Comparison of ENCODE assay signal across 1 cellular context in the genomic region with DNA sequence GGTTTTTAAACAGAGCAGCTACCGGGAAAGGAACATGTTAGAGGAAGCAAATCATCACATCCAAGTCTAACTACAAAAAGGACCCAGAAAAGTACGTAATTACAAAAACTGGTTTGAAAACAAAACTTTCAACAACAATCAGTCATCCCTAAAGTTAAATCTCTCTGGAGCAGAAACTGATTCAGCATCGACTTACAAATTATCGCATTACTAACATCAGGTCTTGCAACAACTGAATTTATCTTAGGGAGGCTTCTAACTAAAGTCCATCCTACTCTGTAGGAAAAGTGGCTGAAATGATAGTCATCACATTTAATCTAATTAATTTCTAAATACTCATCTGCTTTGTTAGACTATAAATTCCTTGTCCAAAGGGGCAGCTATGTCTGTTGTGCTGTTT.
TF ChIP-seq lines count a peak whose summit lies in the region.

No MANE protein-coding gene starts in this region.

TF ChIP-seq in HEK293, 187 proteins besides CTCF, POLR2A, EP300 and RAD21:
- TF ChIP-seq ZNF629 (tag by site-specific recombination; IDR thresholded peaks at IDR 0.05) (no peak), OSR2 (tag by site-specific recombination; IDR thresholded peaks at IDR 0.05) (no peak), ZNF501 (tag by site-specific recombination; IDR thresholded peaks at IDR 0.05) (no peak), ZBTB48 (tag by site-specific recombination; IDR thresholded peaks at IDR 0.05) (no peak), BCL11B (tag by site-specific recombination; IDR thresholded peaks at IDR 0.05; ENCODE audit: low read depth) (no peak), MYNN (tag by site-specific recombination; IDR thresholded peaks at IDR 0.05; ENCODE audit: borderline replicate concordance) (no peak), KLF7 (tag by site-specific recombination; IDR thresholded peaks at IDR 0.05; ENCODE audit: borderline replicate concordance) (no peak), ZNF138 (tag by site-specific recombination; IDR thresholded peaks at IDR 0.05; ENCODE audit: borderline replicate concordance) (no peak), ZBTB10 (tag by site-specific recombination; IDR thresholded peaks at IDR 0.05) (no peak), KLF9 (tag by site-specific recombination; IDR thresholded peaks at IDR 0.05; ENCODE audit: low read depth) (no peak), ZNF223 (tag by site-specific recombination; IDR thresholded peaks at IDR 0.05) (no peak), ZFHX2 (tag by site-specific recombination; conservative IDR thresholded peaks at IDR 0.05) (no peak), ZNF335 (tag by site-specific recombination; conservative IDR thresholded peaks at IDR 0.05) (no peak), ZNF596 (tag by site-specific recombination; IDR thresholded peaks at IDR 0.05) (no peak)
- TF ChIP-seq, protein P1, sequence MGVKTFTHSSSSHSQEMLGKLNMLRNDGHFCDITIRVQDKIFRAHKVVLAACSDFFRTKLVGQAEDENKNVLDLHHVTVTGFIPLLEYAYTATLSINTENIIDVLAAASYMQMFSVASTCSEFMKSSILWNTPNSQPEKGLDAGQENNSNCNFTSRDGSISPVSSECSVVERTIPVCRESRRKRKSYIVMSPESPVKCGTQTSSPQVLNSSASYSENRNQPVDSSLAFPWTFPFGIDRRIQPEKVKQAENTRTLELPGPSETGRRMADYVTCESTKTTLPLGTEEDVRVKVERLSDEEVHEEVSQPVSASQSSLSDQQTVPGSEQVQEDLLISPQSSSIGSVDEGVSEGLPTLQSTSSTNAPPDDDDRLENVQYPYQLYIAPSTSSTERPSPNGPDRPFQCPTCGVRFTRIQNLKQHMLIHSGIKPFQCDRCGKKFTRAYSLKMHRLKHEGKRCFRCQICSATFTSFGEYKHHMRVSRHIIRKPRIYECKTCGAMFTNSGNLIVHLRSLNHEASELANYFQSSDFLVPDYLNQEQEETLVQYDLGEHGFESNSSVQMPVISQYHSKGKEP (tag by site-specific recombination; IDR thresholded peaks at IDR 0.05): peak; percentile 51
- TF ChIP-seq, protein P2, sequence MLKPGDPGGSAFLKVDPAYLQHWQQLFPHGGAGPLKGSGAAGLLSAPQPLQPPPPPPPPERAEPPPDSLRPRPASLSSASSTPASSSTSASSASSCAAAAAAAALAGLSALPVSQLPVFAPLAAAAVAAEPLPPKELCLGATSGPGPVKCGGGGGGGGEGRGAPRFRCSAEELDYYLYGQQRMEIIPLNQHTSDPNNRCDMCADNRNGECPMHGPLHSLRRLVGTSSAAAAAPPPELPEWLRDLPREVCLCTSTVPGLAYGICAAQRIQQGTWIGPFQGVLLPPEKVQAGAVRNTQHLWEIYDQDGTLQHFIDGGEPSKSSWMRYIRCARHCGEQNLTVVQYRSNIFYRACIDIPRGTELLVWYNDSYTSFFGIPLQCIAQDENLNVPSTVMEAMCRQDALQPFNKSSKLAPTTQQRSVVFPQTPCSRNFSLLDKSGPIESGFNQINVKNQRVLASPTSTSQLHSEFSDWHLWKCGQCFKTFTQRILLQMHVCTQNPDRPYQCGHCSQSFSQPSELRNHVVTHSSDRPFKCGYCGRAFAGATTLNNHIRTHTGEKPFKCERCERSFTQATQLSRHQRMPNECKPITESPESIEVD (tag by site-specific recombination; IDR thresholded peaks at IDR 0.05): peak; percentile 22; the same call in 1 of the 2 replicates
TF ChIP-seq in HEK293: peak in this region for 2.
